8 cellular contexts compared by ENCODE assay signal in the genomic region with DNA sequence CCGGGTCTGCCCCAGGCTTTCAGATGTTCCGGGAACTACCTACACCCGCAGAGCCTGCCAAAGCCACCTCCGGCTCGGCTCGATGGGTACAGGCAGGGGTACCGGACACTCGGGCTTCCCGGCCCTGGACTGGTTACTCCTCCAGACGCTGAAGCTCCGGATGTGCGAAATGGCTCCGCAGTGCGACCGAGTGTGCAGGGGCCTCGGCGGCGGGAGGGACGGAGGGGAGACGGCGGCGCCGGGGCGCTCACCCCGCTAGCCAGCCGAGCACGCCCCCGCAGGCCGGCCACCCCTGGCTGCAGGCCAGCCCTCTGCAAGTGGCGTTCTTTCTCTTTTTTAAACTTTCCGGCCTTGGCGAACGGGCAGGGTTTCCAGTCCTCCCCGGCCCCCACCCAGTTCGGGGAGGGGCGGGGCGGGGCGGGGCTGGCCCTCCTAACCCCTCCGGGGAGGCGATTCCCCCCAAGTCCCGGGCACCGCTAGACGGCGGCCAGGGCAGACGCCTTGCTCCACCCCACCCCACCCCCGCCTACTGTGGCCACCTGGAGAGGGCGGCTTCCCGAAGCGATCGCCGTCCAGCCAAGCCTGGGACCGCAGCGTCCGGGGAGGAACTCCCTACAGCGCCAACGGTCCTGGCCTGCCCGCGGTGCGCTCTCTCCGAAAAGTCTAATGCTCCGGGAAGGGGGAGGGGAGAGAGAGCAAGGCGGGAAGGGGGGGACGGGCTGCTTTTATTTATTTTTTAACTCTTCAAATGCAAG. TPM values are rescaled to one million over a fixed set of nuclear protein-coding genes. Genes with fewer than 3 reads are reported as not detected.
A peak's percentile ranks its signal among the peaks of the same experiment; 100 is the strongest.
DNase-seq lines count a peak whose midpoint lies in the region; ATAC-seq and TF ChIP-seq lines count a peak whose summit lies in the region.

No MANE protein-coding gene starts in this region.

- H3K9ac ChIP-seq in smooth muscle cell (ENCODE audit: low read depth) = no peak overlapping the region

- peak overlapping the region in 1 of 4 donors; percentile 48 for H3K4me3 ChIP-seq in adrenal gland
- H3K4me3 ChIP-seq in iPS-18c (ENCODE audit: insufficient read depth, low read depth, low read length) = peak overlapping the region; percentile 36
- H3K4me3 ChIP-seq in smooth muscle cell = peak overlapping the region; percentile 47

- H4K20me1 ChIP-seq in smooth muscle cell (ENCODE audit: low read depth) = peaks cover 95% of the 10 kb centered on the region

- H3K27ac ChIP-seq in adrenal gland = peak overlapping the region in 3 of 5 donors; percentile 45 to 74 (median 68)
- no peak overlapping the region for H3K27ac ChIP-seq in smooth muscle cell (ENCODE audit: low read depth)

- no peak for ATAC-seq in GM21367 (IDR thresholded peaks at IDR 0.05; ENCODE audit: unreplicated experiment)

- H3F3A ChIP-seq in smooth muscle cell (ENCODE audit: low read depth) = peaks cover 19% of the 10 kb centered on the region

- no peaks in the 10 kb centered on the region for H3K9me3 ChIP-seq in adrenal gland (replicated peaks in 1 of 3)
- peaks cover 18% of the 10 kb centered on the region for H3K9me3 ChIP-seq in iPS-18c (ENCODE audit: control insufficient read depth, insufficient read depth, low read length)
- no peaks in the 10 kb centered on the region for H3K9me3 ChIP-seq in smooth muscle cell (replicated peaks; ENCODE audit: low read depth)

- no peak for DNase-seq in HEK293T (ENCODE audit: extremely low spot score)
- DNase-seq in adrenal gland = peak in 6 of 7 donors; percentile 47 to 65 (median 58)
- DNase-seq in smooth muscle cell (lab: John Stamatoyannopoulos, UW; ENCODE audit: unreplicated experiment) = no peak
- DNase-seq in foreskin melanocyte = no peak
- DNase-seq in GM13977 (ENCODE audit: low spot score) = no peak
- DNase-seq in activated CD8-positive, alpha-beta memory T cell treated with anti-CD3 and anti-CD28 coated beads for 24 hours = no peak

- H3K27me3 ChIP-seq in adrenal gland (peaks cover 20% of the 10 kb centered on the region), smooth muscle cell (ENCODE audit: low read depth) (peaks cover 5% of the 10 kb centered on the region)

- no peaks in the 10 kb centered on the region for H3K36me3 ChIP-seq in adrenal gland (replicated peaks in 1 of 2)
- no peaks in the 10 kb centered on the region for H3K36me3 ChIP-seq in smooth muscle cell (ENCODE audit: low read depth)

- H3K4me1 ChIP-seq in adrenal gland (replicated peaks in 1 of 2) = peaks cover 0 to 39% of the 10 kb centered on the region in 2 donors
- peaks cover 62% of the 10 kb centered on the region for H3K4me1 ChIP-seq in smooth muscle cell (ENCODE audit: low read depth)

- TF ChIP-seq POLR2A in adrenal gland (IDR thresholded peaks at IDR 0.05) = no peak

- WGBS in adrenal gland, 4 donors = 4 to 20% (median 13%) methylated on average over 1 to 63 of the region's 63 CpGs
- 9% methylated on average over 34 of the region's 63 CpGs for WGBS in smooth muscle cell (ENCODE audit: low lambda C conversion rate)

- CTCF ChIA-PET in HEK293T (lab: Yijun Ruan, JAX) = no interaction called here

- in situ Hi-C loops in GM13977 (cut with MboI; ENCODE audit: low pct_unique_long_range_greater_than_20kb, low sequenced_read_pairs, unreplicated experiment) = no loop called here

- TF ChIP-seq CTCF in adrenal gland (IDR thresholded peaks at IDR 0.05) (no peak), smooth muscle cell (IDR thresholded peaks at IDR 0.05; ENCODE audit: borderline replicate concordance, insufficient read depth, poor library complexity, severe bottlenecking) (no peak), GM13977 (IDR thresholded peaks at IDR 0.05; ENCODE audit: extremely low read depth, insufficient read depth, missing control alignments) (no peak)

- peaks cover 64% of the 10 kb centered on the region for H3K79me2 ChIP-seq in smooth muscle cell (ENCODE audit: low read depth)

- H2AFZ ChIP-seq in smooth muscle cell (ENCODE audit: low read depth) = peak overlapping the region; percentile 51

- peak overlapping the region; percentile 90 for H3K4me2 ChIP-seq in smooth muscle cell

- intact Hi-C loops in adrenal gland (cut with DNase I) = loop anchor here in 1 of 2 donors (10.0 kb wide), 1 partner anchor 75 kb away; no protein-coding TSS in a partner anchor

- POLR2A ChIA-PET in HEK293T (lab: Yijun Ruan, JAX) = interaction anchor here (1.4 kb wide), 1 partner anchor 8 kb away, joined by 5 read pairs; a partner anchor contains a TSS

TF ChIP-seq in HEK293T, 16 proteins besides CTCF, POLR2A, EP300 and RAD21:
- 0 out of 2 replicates have a peak, but pooled peaks have one; percentile 14 for TF ChIP-seq L3MBTL2 (conservative IDR thresholded peaks at IDR 0.05)
- TF ChIP-seq ELF4 (IDR thresholded peaks at IDR 0.05) = no peak

RNA-seq across cellular contexts. Expression of a gene that starts 7.5 kb away (rescaled TPM):
- total RNA-seq in adrenal gland (10 to 100 TPM; 21.7 to 42.9 (median 30.6) TPM), smooth muscle cell (28.0 and 28.5 TPM in 2 replicates)
- polyA plus RNA-seq in adrenal gland (10 to 100 TPM; 13.7 to 16.0 (median 14.0) TPM), smooth muscle cell (13.1 and 19.5 TPM in 2 replicates)

Comparison
In these comparisons a context has a peak if more than half of its experiments do, and no peak if none do; other contexts are left out.
1. DNase-seq: peak in adrenal gland (6 of 7); none in HEK293T (single experiment), smooth muscle cell (single experiment), foreskin melanocyte (single experiment), GM13977 (single experiment) and activated CD8-positive, alpha-beta memory T cell treated with anti-CD3 and anti-CD28 coated beads for 24 hours (single experiment).